In genomic region chr7:66952343-66953043, GRCh38 we compare ENCODE assay signal across 1 cellular context.
TF ChIP-seq lines count a peak whose summit lies in the region.

No MANE protein-coding gene starts in this region.

TF ChIP-seq in K562, 482 proteins besides CTCF, POLR2A, EP300 and RAD21 (continued from another document):
- TF ChIP-seq ATF6 (CRISPR knock-in tag; IDR thresholded peaks at IDR 0.05), result no peak
- TF ChIP-seq ZNF740 (CRISPR knock-in tag; IDR thresholded peaks at IDR 0.05), result peak; percentile 76; the same call in 1 of the 2 replicates
- 0 out of 4 replicates have a peak, but pooled peaks of 1 of the 2 experiments have one; percentile 52 for TF ChIP-seq ZNF740 (tag; IDR thresholded peaks at IDR 0.05)
